In the genomic region with DNA sequence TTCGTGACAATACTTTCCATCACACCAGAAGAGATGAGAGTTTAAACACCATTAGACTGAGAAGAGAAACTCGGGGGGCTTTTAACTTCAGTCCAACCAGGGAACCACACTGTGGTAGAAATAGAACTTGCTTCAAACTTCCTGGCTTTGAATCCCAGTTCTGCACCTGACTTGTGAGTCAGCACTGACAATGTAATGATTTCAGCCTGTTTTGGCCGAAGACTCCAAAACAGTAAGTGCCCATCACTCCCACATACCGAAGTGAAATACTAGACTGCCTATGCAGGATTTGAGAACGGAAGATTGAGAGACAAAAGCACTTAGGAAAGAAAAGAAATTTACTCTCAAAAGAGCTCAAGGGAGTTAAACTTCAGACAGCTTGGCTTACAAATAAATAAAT, we compare ENCODE assay signal across 17 cellular contexts. TPM values are rescaled to one million over a fixed set of nuclear protein-coding genes. Genes with fewer than 3 reads are reported as not detected.
DNase-seq lines count a peak whose midpoint lies in the region; ATAC-seq and TF ChIP-seq lines count a peak whose summit lies in the region.
"Had no signal": no experiment of that assay in that cellular context is flagged by ENCODE, and none has a peak within 500 bp of the region (broad histone marks: within the 10 kb centered on the region; RNA-seq: fewer than 3 reads in every experiment).

No MANE protein-coding gene starts in this region.

- TF ChIP-seq RAD21 in IMR-90 (IDR thresholded peaks at IDR 0.05; ENCODE audit: low read length): no peak

- H2AK5ac ChIP-seq in IMR-90 (ENCODE audit: low read depth, low read length): no peak overlapping the region

- H3K9me1 ChIP-seq in IMR-90 (ENCODE audit: insufficient read depth, low read length): no peaks in the 10 kb centered on the region

- intact Hi-C loops in IMR-90 (cut with micrococcal nuclease): no loop called here

- no peak overlapping the region for H3K4me2 ChIP-seq in IMR-90 (ENCODE audit: low read depth, low read length)
- H3K4me2 ChIP-seq: GM23338 had no signal

- no peak overlapping the region for H2AFZ ChIP-seq in IMR-90 (replicated peaks; ENCODE audit: low read length, poor library complexity)
- H2AFZ ChIP-seq: GM23338 had no signal

- H3K27ac ChIP-seq in IMR-90 (ENCODE audit: insufficient read depth, low read length): no peak overlapping the region
- peak overlapping the region; percentile 40 for H3K27ac ChIP-seq in thymus (ENCODE audit: low read depth)
- H3K27ac ChIP-seq: sigmoid colon had no signal

- TF ChIP-seq CTCF in IMR-90 (conservative IDR thresholded peaks at IDR 0.05; ENCODE audit: low read depth, low read length) (no peak), astrocyte of the cerebellum (IDR thresholded peaks at IDR 0.05; ENCODE audit: low read depth, low read length, missing control alignments) (no peak), foreskin fibroblast (IDR thresholded peaks at IDR 0.05; ENCODE audit: low read depth, low read length) (no peak)

- DNase-seq in IMR-90 (peak; percentile 70), astrocyte of the cerebellum (ENCODE audit: low read depth) (peak; percentile 63), foreskin fibroblast (peak; percentile 26 to 70), HEK293T (ENCODE audit: extremely low spot score) (no peak), HT-29 (ENCODE audit: low spot score) (no peak)
- DNase-seq: activated B cell treated with CpG ODN at 0.5 μM for 24 hours, amygdala, Caco-2, kidney, natural killer cell, NCI-H1105 treated with DMSO at 0.1 percent for 48 hours, NCI-H526 treated with DMSO at 0.1 percent for 48 hours, sigmoid colon had no signal

- H3K36me3 ChIP-seq in IMR-90 (ENCODE audit: control insufficient read depth, insufficient read depth, low read length) (no peaks in the 10 kb centered on the region), thymus (ENCODE audit: control insufficient read depth, insufficient read depth) (no peaks in the 10 kb centered on the region)
- H3K36me3 ChIP-seq: sigmoid colon had no signal

- POLR2A ChIA-PET in IMR-90 (lab: Charles Lee; ENCODE audit: unreplicated experiment) (no interaction called here), HEK293T (lab: Yijun Ruan, JAX) (no interaction called here)

- no peak overlapping the region for H3K9ac ChIP-seq in IMR-90 (ENCODE audit: low read depth, low read length)

- H4K5ac ChIP-seq in IMR-90 (ENCODE audit: low read depth, low read length): no peak overlapping the region

- H3K4me3 ChIP-seq in IMR-90 (ENCODE audit: insufficient read depth, low read depth, low read length): no peak overlapping the region
- H3K4me3 ChIP-seq in astrocyte of the cerebellum (ENCODE audit: low read depth, low read length): no peak overlapping the region
- H3K4me3 ChIP-seq in foreskin fibroblast (ENCODE audit: low read depth in 1 of 2, low read length in 2 of 2): no peak overlapping the region
- H3K4me3 ChIP-seq in thymus (ENCODE audit: low read length): no peak overlapping the region
- H3K4me3 ChIP-seq: GM23338, sigmoid colon had no signal

- H2BK15ac ChIP-seq in IMR-90 (ENCODE audit: low read depth, low read length): no peak overlapping the region

- H3K27me3 ChIP-seq in IMR-90 (ENCODE audit: control insufficient read depth, insufficient read depth, low read length): peaks cover 9% of the 10 kb centered on the region
- H3K27me3 ChIP-seq in thymus (ENCODE audit: control insufficient read depth, insufficient read depth): no peaks in the 10 kb centered on the region
- H3K27me3 ChIP-seq: sigmoid colon had no signal

- no peaks in the 10 kb centered on the region for H4K20me1 ChIP-seq in IMR-90 (ENCODE audit: insufficient read depth, low read length)

- WGBS in IMR-90 (ENCODE audit: extremely low coverage in 2 of 2, insufficient read length in 1 of 2), 2 experiments: no CpG with 5 or more reads among the region's 5 CpGs
- WGBS in thymus: 87% methylated on average over 5 of the region's 5 CpGs

- H2BK20ac ChIP-seq in IMR-90 (ENCODE audit: low read depth, low read length): no peak overlapping the region

- H2BK5ac ChIP-seq in IMR-90 (ENCODE audit: low read depth, low read length, poor library complexity, severe bottlenecking): no peak overlapping the region

- H3K4ac ChIP-seq in IMR-90 (ENCODE audit: low read depth, low read length): no peak overlapping the region

- in situ Hi-C loops in IMR-90 (cut with MboI; ENCODE audit: low sequenced_read_pairs): no loop called here
- in situ Hi-C loops in astrocyte of the cerebellum (cut with HindIII; ENCODE audit: low sequenced_read_pairs): no loop called here

- no peak overlapping the region for H3K18ac ChIP-seq in IMR-90 (ENCODE audit: low read depth, low read length)

- no peak for ATAC-seq in IMR-90 (ENCODE audit: low read depth)
- ATAC-seq in GM21576 (IDR thresholded peaks at IDR 0.05; ENCODE audit: unreplicated experiment): no peak
- no peak for ATAC-seq in HG02759 (IDR thresholded peaks at IDR 0.05; ENCODE audit: unreplicated experiment)
- ATAC-seq: GM23338, natural killer cell had no signal

- H3K23ac ChIP-seq in IMR-90 (ENCODE audit: low read depth, low read length): no peak overlapping the region

- H4K91ac ChIP-seq in IMR-90 (ENCODE audit: insufficient read depth, low read depth, low read length): no peak overlapping the region

- TF ChIP-seq POLR2A in IMR-90 (IDR thresholded peaks at IDR 0.05; ENCODE audit: low read depth, low read length): no peak

- H3K4me1 ChIP-seq in IMR-90 (ENCODE audit: control insufficient read depth, insufficient read depth, low read length) (no peaks in the 10 kb centered on the region), thymus (ENCODE audit: control insufficient read depth, insufficient read depth, low read length) (peaks cover 3% of the 10 kb centered on the region)

- dilution Hi-C loops in IMR-90 (cut with HindIII; ENCODE audit: low sequenced_read_pairs, unreplicated experiment): no loop called here

- H3K56ac ChIP-seq in IMR-90 (ENCODE audit: extremely low read depth, insufficient read depth, low read length): no peak overlapping the region

- no peaks in the 10 kb centered on the region for H3K79me1 ChIP-seq in IMR-90 (ENCODE audit: low read depth in 1 of 2, low read length in 2 of 2)

- H4K8ac ChIP-seq in IMR-90 (ENCODE audit: low read depth in 2 of 2, low read length in 2 of 2): no peak overlapping the region

- H2AK9ac ChIP-seq in IMR-90 (replicated peaks; ENCODE audit: low read depth, low read length, poor library complexity): no peak overlapping the region

- H2BK120ac ChIP-seq in IMR-90 (ENCODE audit: low read depth, low read length): no peak overlapping the region

- CTCF ChIA-PET in IMR-90 (lab: Yijun Ruan, JAX): no interaction called here
- CTCF ChIA-PET in HEK293T (lab: Yijun Ruan, JAX): interaction anchor here (1.0 kb wide), 2 partner anchors 12 to 116 kb away, joined by 3 read pairs; no protein-coding TSS in a partner anchor

- H3K9me3 ChIP-seq in IMR-90 (ENCODE audit: control insufficient read depth, insufficient read depth, low read length): no peaks in the 10 kb centered on the region
- H3K9me3 ChIP-seq in thymus (ENCODE audit: control insufficient read depth): no peaks in the 10 kb centered on the region
- H3K9me3 ChIP-seq: Caco-2, sigmoid colon had no signal

- H3K14ac ChIP-seq in IMR-90 (replicated peaks; ENCODE audit: low read depth, low read length): no peak overlapping the region

- no TSS peak for BruUV-seq in IMR-90 (replicated peaks; lab: Mats Ljungman, UMichigan)

TF ChIP-seq in IMR-90, 13 proteins besides CTCF, POLR2A, EP300 and RAD21 (continues in another document):
- TF ChIP-seq MAFK (IDR thresholded peaks at IDR 0.05; ENCODE audit: low read depth, low read length): no peak
- TF ChIP-seq CEBPB (IDR thresholded peaks at IDR 0.05; ENCODE audit: low read depth, low read length): no peak
- no peak for TF ChIP-seq BHLHE40 (IDR thresholded peaks at IDR 0.05; ENCODE audit: low read depth, low read length)
- TF ChIP-seq ELK1 (IDR thresholded peaks at IDR 0.05; ENCODE audit: borderline replicate concordance, low read depth, low read length): no peak
- TF ChIP-seq RCOR1 (IDR thresholded peaks at IDR 0.05; ENCODE audit: insufficient replicate concordance, low read length): no peak

TF ChIP-seq in HEK293T, 16 proteins besides CTCF, POLR2A, EP300 and RAD21:
- no peak for TF ChIP-seq HDGF (IDR thresholded peaks at IDR 0.05; ENCODE audit: borderline replicate concordance)
- TF ChIP-seq SP1 (IDR thresholded peaks at IDR 0.05): no peak
- no peak for TF ChIP-seq CTBP1 (IDR thresholded peaks at IDR 0.05; ENCODE audit: borderline replicate concordance)
- TF ChIP-seq FOXK2 (IDR thresholded peaks at IDR 0.05): no peak
- no peak for TF ChIP-seq BHLHE40 (IDR thresholded peaks at IDR 0.05; ENCODE audit: borderline replicate concordance)
- no peak for TF ChIP-seq NFRKB (IDR thresholded peaks at IDR 0.05)
- TF ChIP-seq ELF4 (IDR thresholded peaks at IDR 0.05): no peak
- TF ChIP-seq L3MBTL2 (conservative IDR thresholded peaks at IDR 0.05): no peak
- no peak for TF ChIP-seq FOXM1 (IDR thresholded peaks at IDR 0.05; ENCODE audit: borderline replicate concordance)
- TF ChIP-seq FOXA1 (IDR thresholded peaks at IDR 0.05): no peak
- no peak for TF ChIP-seq LEF1 (IDR thresholded peaks at IDR 0.05; ENCODE audit: borderline replicate concordance)

RNA-seq across cellular contexts. Expression of gene C2CD4B, which starts 27.0 kb away (rescaled TPM):
- not detected in 2 replicates for total RNA-seq in IMR-90 (2012; rRNA removed)
- polyA plus RNA-seq in IMR-90 (2012; rRNA removed): not detected in 2 replicates
- not detected in 2 replicates for polyA plus RNA-seq in IMR-90 (2012; cell fraction: cytosol; rRNA removed)
- polyA plus RNA-seq in IMR-90 (2012; cell fraction: nucleus; rRNA removed; ENCODE audit: low replicate concordance): not detected in 2 replicates
- polyA plus RNA-seq in thymus: 8.8 TPM
- 0.25 TPM in 1 of 2 replicates, not detected in the other for total RNA-seq in HT-29 (2014; rRNA removed; shearing (Covaris generic))
- total RNA-seq: activated B cell treated with CpG ODN at 0.5 μM for 24 hours had no signal
- polyA plus RNA-seq: GM23338 had no signal

Comparison
In these comparisons a context has a peak if more than half of its experiments do, and no peak if none do; other contexts are left out.
1. DNase-seq: peak in IMR-90 (single experiment), astrocyte of the cerebellum (single experiment) and foreskin fibroblast (2 of 2); none in HEK293T (single experiment) and HT-29 (single experiment).